ENCODE assay signal across 13 cellular contexts in the genomic region with DNA sequence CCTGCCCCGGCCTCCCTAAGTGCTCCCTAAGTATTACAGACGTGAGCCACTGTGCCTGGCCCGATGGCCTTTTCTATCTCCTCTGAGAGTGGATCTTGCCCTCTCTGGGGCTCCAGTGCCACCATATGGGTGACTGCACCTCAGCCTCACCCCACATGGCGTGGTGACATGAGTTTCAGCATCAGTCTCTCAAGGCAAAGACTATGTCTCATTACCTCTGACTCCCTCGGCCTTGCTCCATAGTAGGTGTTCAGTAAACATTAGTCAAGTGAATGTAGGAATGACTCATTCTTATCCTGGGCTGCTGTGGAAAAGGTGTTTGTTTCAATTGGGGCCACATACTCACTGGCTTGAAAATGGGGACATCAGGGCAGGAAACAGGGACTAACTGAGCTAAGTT.
A peak's percentile ranks its signal among the peaks of the same experiment; 100 is the strongest.
DNase-seq lines count a peak whose midpoint lies in the region; ATAC-seq lines count a peak whose summit lies in the region.
"Had no signal": no experiment of that assay in that cellular context is flagged by ENCODE, and none has a peak within 500 bp of the region (broad histone marks: within the 10 kb centered on the region; RNA-seq: fewer than 3 reads in every experiment).

No MANE protein-coding gene starts in this region.

- H3K4me1 Mint-ChIP-seq in activated naive CD8-positive, alpha-beta T cell treated with anti-CD3 and anti-CD28 coated beads, Interleukin-2, amount 50 U/mL, for 24 hours, result no peaks in the 10 kb centered on the region
- no peaks in the 10 kb centered on the region for H3K4me1 Mint-ChIP-seq in activated naive CD8-positive, alpha-beta T cell treated with anti-CD3 and anti-CD28 coated beads for 36 hours
- H3K4me1 Mint-ChIP-seq: B cell had no signal

- peak; percentile 34 for ATAC-seq in activated naive CD8-positive, alpha-beta T cell treated with anti-CD3 and anti-CD28 coated beads, Interleukin-2, amount 50 U/mL, for 24 hours
- ATAC-seq in esophagus mucosa, result peak; percentile 42

- H3K36me3 Mint-ChIP-seq in activated naive CD8-positive, alpha-beta T cell treated with anti-CD3 and anti-CD28 coated beads, Interleukin-2, amount 50 U/mL, for 24 hours (ENCODE audit: low read depth), result no peaks in the 10 kb centered on the region
- H3K36me3 Mint-ChIP-seq in activated naive CD8-positive, alpha-beta T cell treated with anti-CD3 and anti-CD28 coated beads for 36 hours, result no peaks in the 10 kb centered on the region

- H3K27me3 Mint-ChIP-seq in activated naive CD8-positive, alpha-beta T cell treated with anti-CD3 and anti-CD28 coated beads, Interleukin-2, amount 50 U/mL, for 24 hours, result peaks cover 29% of the 10 kb centered on the region
- H3K27me3 Mint-ChIP-seq in activated naive CD8-positive, alpha-beta T cell treated with anti-CD3 and anti-CD28 coated beads for 36 hours, result peaks cover 36% of the 10 kb centered on the region

- DNase-seq in activated naive CD8-positive, alpha-beta T cell treated with anti-CD3 and anti-CD28 coated beads, Interleukin-2, amount 50 U/mL, for 24 hours, result no peak
- no peak for DNase-seq in activated naive CD8-positive, alpha-beta T cell treated with anti-CD3 and anti-CD28 coated beads for 36 hours
- peak; percentile 11 for DNase-seq in RKO (ENCODE audit: low spot score)
- no peak for DNase-seq in NCI-H345 treated with DMSO at 0.1 percent for 48 hours (lab: John Stamatoyannopoulos, UW; ENCODE audit: unreplicated experiment)
- no peak for DNase-seq in anterior cingulate cortex (lab: John Stamatoyannopoulos, UW)
- DNase-seq in NCI-H69 (lab: John Stamatoyannopoulos, UW), result no peak
- DNase-seq: ACHN; C1 segment of cervical spinal cord; CD4-positive, alpha-beta T cell; DMS79; GOT3 had no signal

- H3K4me3 Mint-ChIP-seq in activated naive CD8-positive, alpha-beta T cell treated with anti-CD3 and anti-CD28 coated beads, Interleukin-2, amount 50 U/mL, for 24 hours, result no peak overlapping the region
- H3K4me3 Mint-ChIP-seq in activated naive CD8-positive, alpha-beta T cell treated with anti-CD3 and anti-CD28 coated beads for 36 hours, result no peak overlapping the region
- H3K4me3 Mint-ChIP-seq: B cell; CD4-positive, alpha-beta T cell had no signal

- no peaks in the 10 kb centered on the region for H3K9me3 Mint-ChIP-seq in activated naive CD8-positive, alpha-beta T cell treated with anti-CD3 and anti-CD28 coated beads, Interleukin-2, amount 50 U/mL, for 24 hours
- no peaks in the 10 kb centered on the region for H3K9me3 Mint-ChIP-seq in activated naive CD8-positive, alpha-beta T cell treated with anti-CD3 and anti-CD28 coated beads for 36 hours
- H3K9me3 Mint-ChIP-seq: CD4-positive, alpha-beta T cell had no signal

- no peak overlapping the region for H3K27ac Mint-ChIP-seq in activated naive CD8-positive, alpha-beta T cell treated with anti-CD3 and anti-CD28 coated beads, Interleukin-2, amount 50 U/mL, for 24 hours
- H3K27ac Mint-ChIP-seq in activated naive CD8-positive, alpha-beta T cell treated with anti-CD3 and anti-CD28 coated beads for 36 hours, result no peak overlapping the region
- H3K27ac Mint-ChIP-seq: B cell; CD4-positive, alpha-beta T cell had no signal
